In the genomic region with DNA sequence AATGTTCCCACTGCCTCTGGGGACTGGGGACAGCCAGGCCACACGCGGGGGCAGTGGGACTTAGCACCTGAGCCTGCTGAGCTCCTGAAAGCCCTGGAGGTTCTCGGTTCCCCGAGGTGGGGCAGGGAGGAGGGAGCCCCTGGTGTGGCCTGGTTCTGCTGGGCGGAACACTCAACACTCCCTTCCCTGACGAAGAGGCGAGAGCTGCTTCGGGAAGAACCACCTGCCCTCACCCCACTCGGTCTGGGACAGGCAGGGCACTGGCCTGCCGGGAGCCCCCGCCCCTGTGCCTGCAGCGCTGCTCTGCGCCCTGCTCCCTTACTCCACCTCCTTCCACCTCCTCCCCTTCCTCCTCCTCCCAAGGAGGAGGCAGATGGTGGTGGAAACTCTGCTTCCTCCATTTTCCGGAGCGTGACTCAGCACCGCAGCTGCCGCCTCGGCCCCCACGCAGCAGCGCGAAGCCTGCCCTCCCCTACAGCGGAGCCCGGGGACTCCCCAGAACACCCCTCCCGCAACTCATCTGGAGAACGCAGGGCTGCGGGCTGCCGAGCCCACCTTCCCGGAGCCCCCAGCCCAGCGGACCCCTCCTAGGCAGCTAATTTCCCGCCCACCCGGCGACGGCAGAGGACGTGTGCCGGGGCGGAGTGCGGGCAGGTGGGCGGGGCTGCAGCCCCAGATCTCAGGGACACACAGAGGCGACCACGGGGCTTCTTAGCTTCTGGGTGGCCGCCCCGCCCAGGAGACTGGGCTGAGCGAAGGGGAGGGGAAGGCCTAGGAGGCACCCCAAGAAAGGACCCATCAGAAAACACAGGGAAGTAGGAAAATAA, we compare ENCODE assay signal across 8 cellular contexts.
DNase-seq lines count a peak whose midpoint lies in the region; ATAC-seq and TF ChIP-seq lines count a peak whose summit lies in the region.

No MANE protein-coding gene starts in this region.

- H3K9ac ChIP-seq in mucosa of rectum (ENCODE audit: low read depth in 1 of 2, low read length in 2 of 2): peak overlapping the region; percentile 79 to 85

- no peaks in the 10 kb centered on the region for H3K27me3 ChIP-seq in mucosa of rectum (ENCODE audit: control insufficient read depth in 2 of 2, insufficient read depth in 2 of 2, low read length in 2 of 2)

- H3K9me3 ChIP-seq in mucosa of rectum (ENCODE audit: control insufficient read depth in 2 of 2, low read length in 2 of 2): no peaks in the 10 kb centered on the region

- TF ChIP-seq CTCF in GM12865 (IDR thresholded peaks at IDR 0.05; ENCODE audit: insufficient read depth, low read depth, low read length, missing control alignments): no peak

- no peaks in the 10 kb centered on the region for H3K36me3 ChIP-seq in mucosa of rectum (ENCODE audit: control insufficient read depth in 2 of 2, insufficient read depth in 2 of 2, low read length in 2 of 2)

- H3K4me3 ChIP-seq in GM12865 (ENCODE audit: low read depth, low read length) (peak overlapping the region; percentile 76), mucosa of rectum (ENCODE audit: low read length in 2 of 2) (peak overlapping the region; percentile 71 to 74)

- DNase-seq in GM12865 (ENCODE audit: low read depth) (peak; percentile 74), NCI-H526 treated with DMSO at 0.1 percent for 48 hours (lab: John Stamatoyannopoulos, UW) (peak; percentile 25), epidermal melanocyte (ENCODE audit: insufficient read length, low spot score) (peak; percentile 72), cerebellar nuclear complex (lab: John Stamatoyannopoulos, UW) (no peak)
- peak in 2 of 3 experiments; percentile 37 to 65 for DNase-seq in activated CD8-positive, alpha-beta memory T cell treated with anti-CD3 and anti-CD28 coated beads for 48 hours (ENCODE audit: low read depth in 2 of 3, low spot score in 2 of 3)
- DNase-seq in stimulated activated CD8-positive, alpha-beta memory T cell treated with anti-CD3 and anti-CD28 coated beads, Interleukin-4, amount 100 ng/mL, for 24 hours (ENCODE audit: low read depth): peak; percentile 70

- peak; percentile 38 for ATAC-seq in HG02884 (IDR thresholded peaks at IDR 0.05; ENCODE audit: unreplicated experiment)

- H3K27ac ChIP-seq in mucosa of rectum (ENCODE audit: low read depth in 2 of 2, low read length in 2 of 2): peak overlapping the region; percentile 82 to 85

- H3K4me1 ChIP-seq in mucosa of rectum (ENCODE audit: control insufficient read depth in 2 of 2, insufficient read depth in 2 of 2, low read length in 2 of 2): peaks cover 52 to 55% of the 10 kb centered on the region in 2 donors

Comparison
In these comparisons a context has a peak if more than half of its experiments do, and no peak if none do; other contexts are left out.
1. DNase-seq: peak in GM12865 (single experiment), NCI-H526 treated with DMSO at 0.1 percent for 48 hours (single experiment), activated CD8-positive, alpha-beta memory T cell treated with anti-CD3 and anti-CD28 coated beads for 48 hours (2 of 3), epidermal melanocyte (single experiment) and stimulated activated CD8-positive, alpha-beta memory T cell treated with anti-CD3 and anti-CD28 coated beads, Interleukin-4, amount 100 ng/mL, for 24 hours (single experiment); none in cerebellar nuclear complex (0 of 2).